In genomic region chr21:45454924-45455315, GRCh38 we compare ENCODE assay signal across 13 cellular contexts. TPM values are rescaled to one million over a fixed set of nuclear protein-coding genes. Genes with fewer than 3 reads are reported as not detected.
DNase-seq lines count a peak whose midpoint lies in the region; ATAC-seq, FAIRE-seq and TF ChIP-seq lines count a peak whose summit lies in the region.
"Had no signal": no experiment of that assay in that cellular context is flagged by ENCODE, and none has a peak within 500 bp of the region (broad histone marks: within the 10 kb centered on the region; RNA-seq: fewer than 3 reads in every experiment).

No MANE protein-coding gene starts in this region.

- TF ChIP-seq CTCF in IMR-90 (conservative IDR thresholded peaks at IDR 0.05; ENCODE audit: low read depth, low read length) (no peak), bronchial epithelial cell (IDR thresholded peaks at IDR 0.05; ENCODE audit: insufficient read depth, low read length, severe bottlenecking) (no peak), suprapubic skin (IDR thresholded peaks at IDR 0.05) (no peak)

- no peak for DNase-seq in IMR-90
- DNase-seq in bronchial epithelial cell (ENCODE audit: low read depth) = no peak
- peak; percentile 34 for DNase-seq in iris pigment epithelial cell (ENCODE audit: low read depth)
- DNase-seq in suprapubic skin (ENCODE audit: low spot score in 2 of 2) = no peak
- DNase-seq in HK-2 (ENCODE audit: unreplicated experiment) = no peak
- no peak for DNase-seq in NCI-H2107 (lab: John Stamatoyannopoulos, UW)
- DNase-seq: activated CD4-positive, alpha-beta T cell treated with anti-CD3 and anti-CD28 coated beads, Interleukin-2, amount 50 U/mL, for 48 hours; activated gamma-delta T cell treated with Interleukin-2 at 50 U/mL for 16 hours had no signal

- in situ Hi-C loops in IMR-90 (cut with MboI; ENCODE audit: low sequenced_read_pairs) = no loop called here

- peaks cover 25 to 80% of the 10 kb centered on the region in 2 experiments for H3K79me1 ChIP-seq in IMR-90 (ENCODE audit: low read depth in 1 of 2, low read length in 2 of 2)

- peaks cover 60% of the 10 kb centered on the region for H4K20me1 ChIP-seq in IMR-90 (ENCODE audit: insufficient read depth, low read length)

- no peak for FAIRE-seq in bronchial epithelial cell (lab: Jason Lieb, UNC)
- FAIRE-seq: colon, frontal cortex had no signal

- TF ChIP-seq POLR2A in IMR-90 (IDR thresholded peaks at IDR 0.05; ENCODE audit: low read depth, low read length) = no peak
- TF ChIP-seq POLR2A in suprapubic skin (IDR thresholded peaks at IDR 0.05) = no peak

- peaks cover 10% of the 10 kb centered on the region for H3K36me3 ChIP-seq in IMR-90 (ENCODE audit: control insufficient read depth, insufficient read depth, low read length)
- H3K36me3 ChIP-seq in bronchial epithelial cell (ENCODE audit: control insufficient read depth, insufficient read depth, low read length) = no peaks in the 10 kb centered on the region
- peaks cover 2% of the 10 kb centered on the region for H3K36me3 ChIP-seq in suprapubic skin
- H3K36me3 ChIP-seq: MG63 had no signal

- TF ChIP-seq EP300 in suprapubic skin (IDR thresholded peaks at IDR 0.05) = no peak

- peak overlapping the region; percentile 14; the same call in 1 of the 2 replicates for H2BK120ac ChIP-seq in IMR-90 (ENCODE audit: low read depth, low read length)

- no peak overlapping the region; the same call in 1 of the 2 replicates for H3K18ac ChIP-seq in IMR-90 (ENCODE audit: low read depth, low read length)

- H3K4me3 ChIP-seq in IMR-90 (ENCODE audit: insufficient read depth, low read depth, low read length) (no peak overlapping the region), bronchial epithelial cell (ENCODE audit: low read depth, low read length) (peak overlapping the region; percentile 5), suprapubic skin (peak overlapping the region; percentile 34)
- H3K4me3 ChIP-seq: MG63 had no signal

- BruUV-seq in IMR-90 (replicated peaks; lab: Mats Ljungman, UMichigan) = no TSS peak

- H2BK5ac ChIP-seq in IMR-90 (ENCODE audit: low read depth, low read length, poor library complexity, severe bottlenecking) = no peak overlapping the region

- WGBS in IMR-90 (ENCODE audit: extremely low coverage in 2 of 2, insufficient read length in 1 of 2), 2 experiments = 16% methylated on average over 5 of the region's 12 CpGs; no CpG with 5 or more reads in 1 of the 2 experiments
- WGBS in suprapubic skin = 15% methylated on average over 5 of the region's 12 CpGs

- H3K23ac ChIP-seq in IMR-90 (ENCODE audit: low read depth, low read length) = peak overlapping the region; percentile 62; the same call in 1 of the 2 replicates

- peaks cover 27% of the 10 kb centered on the region for H3K9me1 ChIP-seq in IMR-90 (ENCODE audit: insufficient read depth, low read length)

- H3K56ac ChIP-seq in IMR-90 (ENCODE audit: extremely low read depth, insufficient read depth, low read length) = no peak overlapping the region

- no peak overlapping the region for H2BK15ac ChIP-seq in IMR-90 (ENCODE audit: low read depth, low read length)

- H3K4ac ChIP-seq in IMR-90 (ENCODE audit: low read depth, low read length) = peak overlapping the region; percentile 48

- CTCF ChIA-PET in IMR-90 (lab: Yijun Ruan, JAX) = interaction anchor here (1.1 kb wide), 1 partner anchor 68 kb away, joined by 3 read pairs; no protein-coding TSS in a partner anchor

- no peaks in the 10 kb centered on the region for H3K27me3 ChIP-seq in IMR-90 (ENCODE audit: control insufficient read depth, insufficient read depth, low read length)
- H3K27me3 ChIP-seq in bronchial epithelial cell (ENCODE audit: control insufficient read depth, insufficient read depth, low read length) = no peaks in the 10 kb centered on the region
- H3K27me3 ChIP-seq in suprapubic skin = no peaks in the 10 kb centered on the region
- H3K27me3 ChIP-seq: MG63 had no signal

- H2AK5ac ChIP-seq in IMR-90 (ENCODE audit: low read depth, low read length) = peak overlapping the region; percentile 20; the same call in 1 of the 2 replicates

- peak overlapping the region; percentile 35 for H2AFZ ChIP-seq in IMR-90 (replicated peaks; ENCODE audit: low read length, poor library complexity)

- no peaks in the 10 kb centered on the region for H3K9me3 ChIP-seq in IMR-90 (ENCODE audit: control insufficient read depth, insufficient read depth, low read length)
- no peaks in the 10 kb centered on the region for H3K9me3 ChIP-seq in suprapubic skin
- H3K9me3 ChIP-seq: MG63 had no signal

- H3K4me1 ChIP-seq in IMR-90 (ENCODE audit: control insufficient read depth, insufficient read depth, low read length) (peaks cover 41% of the 10 kb centered on the region), suprapubic skin (peaks cover 59% of the 10 kb centered on the region)

- 0 out of 2 replicates have a peak overlapping the region, but pooled peaks have one; percentile 14 for H2BK20ac ChIP-seq in IMR-90 (ENCODE audit: low read depth, low read length)

- H2AK9ac ChIP-seq in IMR-90 (replicated peaks; ENCODE audit: low read depth, low read length, poor library complexity) = peak overlapping the region; percentile 3

- peak overlapping the region in 1 of 2 experiments; percentile 49; a peak in 1 of 4 replicates for H4K8ac ChIP-seq in IMR-90 (ENCODE audit: low read depth in 2 of 2, low read length in 2 of 2)

- POLR2A ChIA-PET in IMR-90 (lab: Charles Lee; ENCODE audit: unreplicated experiment) = no interaction called here

- no peak overlapping the region for H3K9ac ChIP-seq in IMR-90 (ENCODE audit: low read depth, low read length)

- dilution Hi-C loops in IMR-90 (cut with HindIII; ENCODE audit: low sequenced_read_pairs, unreplicated experiment) = no loop called here

- TF ChIP-seq RAD21 in IMR-90 (IDR thresholded peaks at IDR 0.05; ENCODE audit: low read length) = no peak

- H3K4me2 ChIP-seq in IMR-90 (ENCODE audit: low read depth, low read length) = peak overlapping the region; percentile 2; the same call in 1 of the 2 replicates

- H3K27ac ChIP-seq in IMR-90 (ENCODE audit: insufficient read depth, low read length) (peak overlapping the region; percentile 2; the same call in 1 of the 2 replicates), suprapubic skin (no peak overlapping the region)

- H4K5ac ChIP-seq in IMR-90 (ENCODE audit: low read depth, low read length) = no peak overlapping the region

- intact Hi-C loops in IMR-90 (cut with micrococcal nuclease) = no loop called here

- peak overlapping the region; percentile 39; the same call in 1 of the 2 replicates for H4K91ac ChIP-seq in IMR-90 (ENCODE audit: insufficient read depth, low read depth, low read length)

- ATAC-seq in IMR-90 (ENCODE audit: low read depth) (peak; percentile 42), GM21381 (IDR thresholded peaks at IDR 0.05; ENCODE audit: unreplicated experiment) (no peak), HG03432 (IDR thresholded peaks at IDR 0.05; ENCODE audit: unreplicated experiment) (no peak)

- peak overlapping the region; percentile 24; the same call in 1 of the 2 replicates for H3K14ac ChIP-seq in IMR-90 (replicated peaks; ENCODE audit: low read depth, low read length)

TF ChIP-seq in IMR-90, 13 proteins besides CTCF, POLR2A, EP300 and RAD21:
- TF ChIP-seq MAZ (IDR thresholded peaks at IDR 0.05; ENCODE audit: borderline replicate concordance, low read depth, low read length) = no peak
- TF ChIP-seq RCOR1 (IDR thresholded peaks at IDR 0.05; ENCODE audit: insufficient replicate concordance, low read length) = no peak
- no peak for TF ChIP-seq MAFK (IDR thresholded peaks at IDR 0.05; ENCODE audit: low read depth, low read length)
- TF ChIP-seq MXI1 (IDR thresholded peaks at IDR 0.05; ENCODE audit: borderline replicate concordance, low read depth, low read length) = no peak
- no peak for TF ChIP-seq SMC3 (IDR thresholded peaks at IDR 0.05; ENCODE audit: low read depth, low read length)
- no peak for TF ChIP-seq USF2 (IDR thresholded peaks at IDR 0.05; ENCODE audit: low read depth, low read length)
- TF ChIP-seq CHD1 (IDR thresholded peaks at IDR 0.05; ENCODE audit: low read depth, low read length) = no peak
- no peak for TF ChIP-seq FOS (IDR thresholded peaks at IDR 0.05; ENCODE audit: low read depth, low read length)

RNA-seq across cellular contexts. Expression of gene COL18A1, which starts 50.0 kb away (rescaled TPM):
- total RNA-seq in IMR-90 (2012; rRNA removed) (4.3 and 6.7 TPM in 2 replicates), bronchial epithelial cell (9.2 and 16.9 TPM in 2 replicates), suprapubic skin (100 to 1,000 TPM in 2 of 4 donors, 10 to 100 TPM in 2; 71.9 to 157 (median 101) TPM)
- polyA plus RNA-seq in IMR-90 (2012; rRNA removed) = 46.7 and 52.6 TPM in 2 replicates
- 66.0 and 124 TPM in 2 replicates for polyA plus RNA-seq in IMR-90 (2012; cell fraction: cytosol; rRNA removed)
- polyA plus RNA-seq in IMR-90 (2012; cell fraction: nucleus; rRNA removed; ENCODE audit: low replicate concordance) = 136 and 394 TPM in 2 replicates
